Comparison of ENCODE assay signal across 8 cellular contexts in the genomic region with DNA sequence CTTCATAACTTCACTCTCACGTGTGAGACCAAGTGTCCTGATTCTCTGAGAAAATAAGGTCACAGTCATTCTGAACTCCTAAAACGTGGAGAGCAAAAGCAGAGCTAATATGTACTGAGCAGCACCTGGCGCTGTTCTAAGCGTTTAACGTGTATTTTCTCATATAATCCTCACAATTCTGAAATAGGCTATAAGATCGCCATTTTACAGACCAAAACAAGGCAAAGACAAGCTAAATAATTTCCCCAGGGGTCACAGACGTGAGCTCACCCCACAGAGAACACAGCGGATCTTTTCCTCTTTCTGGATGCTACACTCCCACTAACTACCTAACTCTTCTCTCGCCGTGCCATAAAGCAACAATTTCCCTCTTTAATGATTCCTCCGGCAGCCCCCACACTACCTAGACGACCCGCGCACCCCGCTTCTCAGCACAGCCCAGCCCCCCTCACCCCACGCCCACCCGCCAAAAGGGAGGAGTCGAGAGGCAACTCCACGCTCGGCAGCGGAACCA. TPM values are rescaled to one million over a fixed set of nuclear protein-coding genes. Genes with fewer than 3 reads are reported as not detected.
DNase-seq lines count a peak whose midpoint lies in the region; ATAC-seq, FAIRE-seq and TF ChIP-seq lines count a peak whose summit lies in the region.

No MANE protein-coding gene starts in this region.

- H3K4me1 ChIP-seq in esophagus squamous epithelium, result peaks cover 0 to 20% (median 6%) of the 10 kb centered on the region in 3 donors

- 0 to 1% methylated on average over 11 to 13 of the region's 21 CpGs for WGBS in esophagus squamous epithelium, 2 donors

- H3K4me3 ChIP-seq in esophagus squamous epithelium, result peak overlapping the region; percentile 63 to 98 (median 86)

- no peaks in the 10 kb centered on the region for H3K27me3 ChIP-seq in esophagus squamous epithelium

- intact Hi-C loops in esophagus squamous epithelium (cut with DNase I), result no loop called here

- TF ChIP-seq CTCF in WTC11 (IDR thresholded peaks at IDR 0.05) (no peak), esophagus squamous epithelium (IDR thresholded peaks at IDR 0.05) (no peak), nephron progenitor cell (IDR thresholded peaks at IDR 0.05) (no peak)

- H3K36me3 Mint-ChIP-seq in WTC11 (no peaks in the 10 kb centered on the region), nephron progenitor cell (ENCODE audit: low read depth) (no peaks in the 10 kb centered on the region)

- H3K9me3 ChIP-seq in esophagus squamous epithelium, result no peaks in the 10 kb centered on the region

- CTCF ChIA-PET in WTC11 (lab: Charles Lee), result interaction anchor here (2.8 kb wide), 1 partner anchor 902 kb away, joined by 13 read pairs; no protein-coding TSS in a partner anchor

- DNase-seq in NCI-H345 treated with DMSO at 0.1 percent for 48 hours (lab: John Stamatoyannopoulos, UW; ENCODE audit: unreplicated experiment) (peak; percentile 29), NCI-H345 (lab: John Stamatoyannopoulos, UW) (no peak), WTC11 (ENCODE audit: low spot score) (no peak), esophagus squamous epithelium (lab: John Stamatoyannopoulos, UW) (peak; percentile 55), nephron progenitor cell (no peak), RCC 7860 (ENCODE audit: low spot score) (no peak), NCI-H2107 treated with DMSO at 0.1 percent for 48 hours (lab: John Stamatoyannopoulos, UW; ENCODE audit: unreplicated experiment) (no peak)

- no peaks in the 10 kb centered on the region for H3K27me3 Mint-ChIP-seq in WTC11 (ENCODE audit: low read depth)
- peaks cover 7% of the 10 kb centered on the region for H3K27me3 Mint-ChIP-seq in nephron progenitor cell (ENCODE audit: low read depth, poor library complexity)

- peak overlapping the region; percentile 96 to 98 (median 97) for H3K27ac ChIP-seq in esophagus squamous epithelium

- POLR2A ChIA-PET in WTC11 (lab: Charles Lee), result no interaction called here

- H3K4me3 Mint-ChIP-seq in WTC11 (peak overlapping the region; percentile 92), nephron progenitor cell (peak overlapping the region; percentile 93)

- peaks cover 17% of the 10 kb centered on the region for H3K4me1 Mint-ChIP-seq in WTC11
- H3K4me1 Mint-ChIP-seq in nephron progenitor cell, result peaks cover 25% of the 10 kb centered on the region

- H3K36me3 ChIP-seq in esophagus squamous epithelium, result no peaks in the 10 kb centered on the region

- TF ChIP-seq POLR2A in esophagus squamous epithelium (IDR thresholded peaks at IDR 0.05), result no peak

- ATAC-seq in HG03066 (IDR thresholded peaks at IDR 0.05; ENCODE audit: low read depth, unreplicated experiment) (peak; percentile 3), WTC11 (no peak)

- peak overlapping the region; percentile 96 for H3K27ac Mint-ChIP-seq in WTC11
- H3K27ac Mint-ChIP-seq in nephron progenitor cell, result peak overlapping the region; percentile 64

- H3K9me3 Mint-ChIP-seq in WTC11, result no peaks in the 10 kb centered on the region
- no peaks in the 10 kb centered on the region for H3K9me3 Mint-ChIP-seq in nephron progenitor cell

- FAIRE-seq in RCC 7860 (lab: Jason Lieb, UNC), result no peak

TF ChIP-seq in WTC11, 78 proteins besides CTCF, POLR2A, EP300 and RAD21:
- no peak for TF ChIP-seq ZNF671 (CRISPR knock-in tag; IDR thresholded peaks at IDR 0.05)
- no peak; the same call in 1 of the 2 replicates for TF ChIP-seq SP1 (CRISPR knock-in tag; conservative IDR thresholded peaks at IDR 0.05)
- TF ChIP-seq CREB1 (CRISPR knock-in tag; IDR thresholded peaks at IDR 0.05), result no peak
- TF ChIP-seq GTF2I (CRISPR knock-in tag; conservative IDR thresholded peaks at IDR 0.05), result no peak
- no peak for TF ChIP-seq GABPB1 (CRISPR knock-in tag; IDR thresholded peaks at IDR 0.05)
- TF ChIP-seq HMGA2 (CRISPR knock-in tag; IDR thresholded peaks at IDR 0.05), result no peak
- TF ChIP-seq ZNF416 (CRISPR knock-in tag; IDR thresholded peaks at IDR 0.05), result no peak
- TF ChIP-seq, protein P1, sequence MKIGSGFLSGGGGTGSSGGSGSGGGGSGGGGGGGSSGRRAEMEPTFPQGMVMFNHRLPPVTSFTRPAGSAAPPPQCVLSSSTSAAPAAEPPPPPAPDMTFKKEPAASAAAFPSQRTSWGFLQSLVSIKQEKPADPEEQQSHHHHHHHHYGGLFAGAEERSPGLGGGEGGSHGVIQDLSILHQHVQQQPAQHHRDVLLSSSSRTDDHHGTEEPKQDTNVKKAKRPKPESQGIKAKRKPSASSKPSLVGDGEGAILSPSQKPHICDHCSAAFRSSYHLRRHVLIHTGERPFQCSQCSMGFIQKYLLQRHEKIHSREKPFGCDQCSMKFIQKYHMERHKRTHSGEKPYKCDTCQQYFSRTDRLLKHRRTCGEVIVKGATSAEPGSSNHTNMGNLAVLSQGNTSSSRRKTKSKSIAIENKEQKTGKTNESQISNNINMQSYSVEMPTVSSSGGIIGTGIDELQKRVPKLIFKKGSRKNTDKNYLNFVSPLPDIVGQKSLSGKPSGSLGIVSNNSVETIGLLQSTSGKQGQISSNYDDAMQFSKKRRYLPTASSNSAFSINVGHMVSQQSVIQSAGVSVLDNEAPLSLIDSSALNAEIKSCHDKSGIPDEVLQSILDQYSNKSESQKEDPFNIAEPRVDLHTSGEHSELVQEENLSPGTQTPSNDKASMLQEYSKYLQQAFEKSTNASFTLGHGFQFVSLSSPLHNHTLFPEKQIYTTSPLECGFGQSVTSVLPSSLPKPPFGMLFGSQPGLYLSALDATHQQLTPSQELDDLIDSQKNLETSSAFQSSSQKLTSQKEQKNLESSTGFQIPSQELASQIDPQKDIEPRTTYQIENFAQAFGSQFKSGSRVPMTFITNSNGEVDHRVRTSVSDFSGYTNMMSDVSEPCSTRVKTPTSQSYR (CRISPR knock-in tag; IDR thresholded peaks at IDR 0.05), result no peak
- TF ChIP-seq, protein P2, sequence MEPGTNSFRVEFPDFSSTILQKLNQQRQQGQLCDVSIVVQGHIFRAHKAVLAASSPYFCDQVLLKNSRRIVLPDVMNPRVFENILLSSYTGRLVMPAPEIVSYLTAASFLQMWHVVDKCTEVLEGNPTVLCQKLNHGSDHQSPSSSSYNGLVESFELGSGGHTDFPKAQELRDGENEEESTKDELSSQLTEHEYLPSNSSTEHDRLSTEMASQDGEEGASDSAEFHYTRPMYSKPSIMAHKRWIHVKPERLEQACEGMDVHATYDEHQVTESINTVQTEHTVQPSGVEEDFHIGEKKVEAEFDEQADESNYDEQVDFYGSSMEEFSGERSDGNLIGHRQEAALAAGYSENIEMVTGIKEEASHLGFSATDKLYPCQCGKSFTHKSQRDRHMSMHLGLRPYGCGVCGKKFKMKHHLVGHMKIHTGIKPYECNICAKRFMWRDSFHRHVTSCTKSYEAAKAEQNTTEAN (CRISPR knock-in tag; IDR thresholded peaks at IDR 0.05), result no peak
- TF ChIP-seq, protein P3, sequence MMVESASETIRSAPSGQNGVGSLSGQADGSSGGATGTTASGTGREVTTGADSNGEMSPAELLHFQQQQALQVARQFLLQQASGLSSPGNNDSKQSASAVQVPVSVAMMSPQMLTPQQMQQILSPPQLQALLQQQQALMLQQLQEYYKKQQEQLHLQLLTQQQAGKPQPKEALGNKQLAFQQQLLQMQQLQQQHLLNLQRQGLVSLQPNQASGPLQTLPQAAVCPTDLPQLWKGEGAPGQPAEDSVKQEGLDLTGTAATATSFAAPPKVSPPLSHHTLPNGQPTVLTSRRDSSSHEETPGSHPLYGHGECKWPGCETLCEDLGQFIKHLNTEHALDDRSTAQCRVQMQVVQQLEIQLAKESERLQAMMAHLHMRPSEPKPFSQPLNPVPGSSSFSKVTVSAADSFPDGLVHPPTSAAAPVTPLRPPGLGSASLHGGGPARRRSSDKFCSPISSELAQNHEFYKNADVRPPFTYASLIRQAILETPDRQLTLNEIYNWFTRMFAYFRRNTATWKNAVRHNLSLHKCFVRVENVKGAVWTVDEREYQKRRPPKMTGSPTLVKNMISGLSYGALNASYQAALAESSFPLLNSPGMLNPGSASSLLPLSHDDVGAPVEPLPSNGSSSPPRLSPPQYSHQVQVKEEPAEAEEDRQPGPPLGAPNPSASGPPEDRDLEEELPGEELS (CRISPR knock-in tag; IDR thresholded peaks at IDR 0.05), result no peak
- TF ChIP-seq, protein P4, sequence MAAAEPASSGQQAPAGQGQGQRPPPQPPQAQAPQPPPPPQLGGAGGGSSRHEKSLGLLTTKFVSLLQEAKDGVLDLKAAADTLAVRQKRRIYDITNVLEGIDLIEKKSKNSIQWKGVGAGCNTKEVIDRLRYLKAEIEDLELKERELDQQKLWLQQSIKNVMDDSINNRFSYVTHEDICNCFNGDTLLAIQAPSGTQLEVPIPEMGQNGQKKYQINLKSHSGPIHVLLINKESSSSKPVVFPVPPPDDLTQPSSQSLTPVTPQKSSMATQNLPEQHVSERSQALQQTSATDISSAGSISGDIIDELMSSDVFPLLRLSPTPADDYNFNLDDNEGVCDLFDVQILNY (CRISPR knock-in tag; IDR thresholded peaks at IDR 0.05), result no peak
- TF ChIP-seq JAZF1 (CRISPR knock-in tag; IDR thresholded peaks at IDR 0.05), result no peak

RNA-seq across cellular contexts. Expression of a gene that starts 0.6 kb away (rescaled TPM):
- total RNA-seq in WTC11 (2021), result 15.3 to 21.9 TPM (median 19.2 TPM) in 3 replicates
- 10 to 100 TPM in 1 of 4 donors, 1 to 10 TPM in 3; 3.6 to 10.9 (median 5.3) TPM for total RNA-seq in esophagus squamous epithelium

RNA-seq across cellular contexts. Expression of a gene that starts 49.0 kb away (rescaled TPM):
- total RNA-seq in WTC11 (2021) (0.28 to 0.55 TPM (median 0.53 TPM) in 3 replicates), esophagus squamous epithelium (1 to 10 TPM; 1.4 to 3.6 (median 2.3) TPM)

Comparison
In these comparisons a context has a peak if more than half of its experiments do, and no peak if none do; other contexts are left out.
1. DNase-seq: peak in NCI-H345 treated with DMSO at 0.1 percent for 48 hours (single experiment) and esophagus squamous epithelium (single experiment); none in NCI-H345 (single experiment), WTC11 (single experiment), nephron progenitor cell (single experiment), RCC 7860 (single experiment) and NCI-H2107 treated with DMSO at 0.1 percent for 48 hours (single experiment).